ENCODE assay signal across 12 cellular contexts in genomic region chr1:20729990-20730689, GRCh38. TPM values are rescaled to one million over a fixed set of nuclear protein-coding genes. Genes with fewer than 3 reads are reported as not detected.
DNase-seq lines count a peak whose midpoint lies in the region; TF ChIP-seq lines count a peak whose summit lies in the region.
"Had no signal": no experiment of that assay in that cellular context is flagged by ENCODE, and none has a peak within 500 bp of the region (broad histone marks: within the 10 kb centered on the region; RNA-seq: fewer than 3 reads in every experiment).

No MANE protein-coding gene starts in this region.

- H3K36me3 ChIP-seq in HUES64 (ENCODE audit: insufficient read depth, low read length) (no peaks in the 10 kb centered on the region), fibroblast of lung (ENCODE audit: control insufficient read depth, insufficient read depth, low read length) (no peaks in the 10 kb centered on the region), A673 (ENCODE audit: insufficient read depth, low read length, poor library complexity, severe bottlenecking) (no peaks in the 10 kb centered on the region)
- H3K36me3 ChIP-seq: heart left ventricle had no signal

- no peaks in the 10 kb centered on the region for H3K79me2 ChIP-seq in fibroblast of lung (ENCODE audit: control insufficient read depth, insufficient read depth, low read length)

- intact Hi-C loops in posterior vena cava (cut with DNase I) (no loop called here), A673 (cut with micrococcal nuclease; ENCODE audit: unreplicated experiment) (no loop called here)

- no peak overlapping the region for H3K27ac ChIP-seq in HUES64 (ENCODE audit: low read depth, low read length)
- H3K27ac ChIP-seq in fibroblast of lung (ENCODE audit: insufficient read depth, low read length), result no peak overlapping the region
- H3K27ac ChIP-seq in A673 (ENCODE audit: low read depth, low read length, poor library complexity, severe bottlenecking), result no peak overlapping the region
- H3K27ac ChIP-seq: heart left ventricle had no signal

- H3K9ac ChIP-seq in HUES64 (ENCODE audit: low read depth, low read length) (no peak overlapping the region), fibroblast of lung (ENCODE audit: insufficient read depth, low read length) (no peak overlapping the region)

- peak overlapping the region; percentile 15 for H3K27ac Mint-ChIP-seq in T-helper 1 cell treated with Interleukin-12 subunit alpha and Interleukin-12 subunit beta and Interleukin-4 antibody, amounts not matched to agents 30 μg/mL and 1 μg/mL, for 36 hours
- no peak overlapping the region for H3K27ac Mint-ChIP-seq in T-helper 2 cell treated with Interferon-gamma antibody and Interleukin-4, amounts not matched to agents 5 μg/mL and 100 μg/mL, for 36 hours

- peak overlapping the region; percentile 54 for H3K4me2 ChIP-seq in fibroblast of lung (ENCODE audit: extremely low read depth, insufficient read depth, low read length)

- CTCF ChIA-PET in A673 (lab: Charles Lee), result no interaction called here

- no peaks in the 10 kb centered on the region for H4K20me1 ChIP-seq in fibroblast of lung (ENCODE audit: control insufficient read depth, extremely low read depth, insufficient read depth, low read length)

- H3K9me3 Mint-ChIP-seq in T-helper 1 cell treated with Interleukin-12 subunit alpha and Interleukin-12 subunit beta and Interleukin-4 antibody, amounts not matched to agents 30 μg/mL and 1 μg/mL, for 36 hours, result no peaks in the 10 kb centered on the region
- no peaks in the 10 kb centered on the region for H3K9me3 Mint-ChIP-seq in T-helper 2 cell treated with Interferon-gamma antibody and Interleukin-4, amounts not matched to agents 5 μg/mL and 100 μg/mL, for 36 hours

- DNase-seq in T-helper 1 cell, result no peak
- DNase-seq in fibroblast of lung (ENCODE audit: low read depth in 2 of 2), result no peak
- peak; percentile 67 for DNase-seq in posterior vena cava (ENCODE audit: low spot score)
- no peak for DNase-seq in A673 (ENCODE audit: low spot score)
- DNase-seq in SK-N-DZ (ENCODE audit: low spot score), result no peak
- no peak for DNase-seq in T-helper 2 cell treated with Interferon-gamma antibody and Interleukin-4, amounts not matched to agents 5 μg/mL and 100 μg/mL, for 36 hours (ENCODE audit: low spot score)
- DNase-seq: EL, heart left ventricle, small intestine had no signal

- no peak overlapping the region for H2AFZ ChIP-seq in fibroblast of lung (ENCODE audit: low read length)

- TF ChIP-seq CTCF in fibroblast of lung (conservative IDR thresholded peaks at IDR 0.05 in 1 of 2, IDR thresholded peaks at IDR 0.05 in 1 of 2; ENCODE audit: low read depth in 1 of 2, low read length in 2 of 2), result no peak
- no peak for TF ChIP-seq CTCF in A673 (conservative IDR thresholded peaks at IDR 0.05; ENCODE audit: low read depth, low read length)

- H3K4me3 ChIP-seq in HUES64 (ENCODE audit: low read length), result peak overlapping the region; percentile 26; the same call in 1 of the 2 replicates
- H3K4me3 ChIP-seq in fibroblast of lung (replicated peaks in 1 of 4; ENCODE audit: control extremely low read depth in 1 of 4, insufficient read depth in 1 of 4, low read depth in 3 of 4, low read length in 4 of 4), result peak overlapping the region in 2 of 4 experiments; percentile 17 to 19
- no peak overlapping the region for H3K4me3 ChIP-seq in A673 (ENCODE audit: low read depth, low read length, poor library complexity, severe bottlenecking)
- H3K4me3 ChIP-seq: heart left ventricle had no signal

- H3K9me3 ChIP-seq in HUES64 (ENCODE audit: insufficient read depth, low read depth, low read length) (no peaks in the 10 kb centered on the region), fibroblast of lung (ENCODE audit: control insufficient read depth, insufficient read depth, low read depth, low read length) (no peaks in the 10 kb centered on the region), A673 (ENCODE audit: low read depth, low read length, poor library complexity, severe bottlenecking) (no peaks in the 10 kb centered on the region)
- H3K9me3 ChIP-seq: heart left ventricle had no signal

- BruUV-seq in A673 (replicated peaks; lab: Mats Ljungman, UMichigan), result no TSS peak

- peaks cover 20% of the 10 kb centered on the region for H3K4me1 ChIP-seq in HUES64 (ENCODE audit: insufficient read depth, low read length)
- H3K4me1 ChIP-seq in fibroblast of lung (ENCODE audit: control insufficient read depth, extremely low read depth, insufficient read depth, low read length), result peaks cover 15% of the 10 kb centered on the region
- H3K4me1 ChIP-seq in A673 (ENCODE audit: insufficient read depth, low read length, poor library complexity, severe bottlenecking), result peaks cover 12% of the 10 kb centered on the region

- H3K27me3 Mint-ChIP-seq in T-helper 1 cell treated with Interleukin-12 subunit alpha and Interleukin-12 subunit beta and Interleukin-4 antibody, amounts not matched to agents 30 μg/mL and 1 μg/mL, for 36 hours (ENCODE audit: low read depth), result peaks cover 51% of the 10 kb centered on the region
- H3K27me3 Mint-ChIP-seq in T-helper 2 cell treated with Interferon-gamma antibody and Interleukin-4, amounts not matched to agents 5 μg/mL and 100 μg/mL, for 36 hours (ENCODE audit: low read depth), result peaks cover 42% of the 10 kb centered on the region

- H3K4me3 Mint-ChIP-seq in T-helper 1 cell treated with Interleukin-12 subunit alpha and Interleukin-12 subunit beta and Interleukin-4 antibody, amounts not matched to agents 30 μg/mL and 1 μg/mL, for 36 hours, result peak overlapping the region; percentile 21
- H3K4me3 Mint-ChIP-seq in T-helper 2 cell treated with Interferon-gamma antibody and Interleukin-4, amounts not matched to agents 5 μg/mL and 100 μg/mL, for 36 hours, result no peak overlapping the region

- 51% methylated on average over 19 of the region's 19 CpGs for WGBS in HUES64

- H3K36me3 Mint-ChIP-seq in T-helper 1 cell treated with Interleukin-12 subunit alpha and Interleukin-12 subunit beta and Interleukin-4 antibody, amounts not matched to agents 30 μg/mL and 1 μg/mL, for 36 hours (ENCODE audit: low read depth), result no peaks in the 10 kb centered on the region
- no peaks in the 10 kb centered on the region for H3K36me3 Mint-ChIP-seq in T-helper 2 cell treated with Interferon-gamma antibody and Interleukin-4, amounts not matched to agents 5 μg/mL and 100 μg/mL, for 36 hours (ENCODE audit: low read depth)

- POLR2A ChIA-PET in A673 (lab: Charles Lee; ENCODE audit: low non-redundant PET), result interaction anchor here (0.5 kb wide), 1 partner anchor 20 kb away, joined by 3 read pairs; no protein-coding TSS in a partner anchor

- H3K4me1 Mint-ChIP-seq in T-helper 1 cell treated with Interleukin-12 subunit alpha and Interleukin-12 subunit beta and Interleukin-4 antibody, amounts not matched to agents 30 μg/mL and 1 μg/mL, for 36 hours (ENCODE audit: low read depth), result peaks cover 18% of the 10 kb centered on the region
- peaks cover 17% of the 10 kb centered on the region for H3K4me1 Mint-ChIP-seq in T-helper 2 cell treated with Interferon-gamma antibody and Interleukin-4, amounts not matched to agents 5 μg/mL and 100 μg/mL, for 36 hours (ENCODE audit: low read depth)

- H3K27me3 ChIP-seq in HUES64 (ENCODE audit: insufficient read depth, low read length), result peaks cover 49% of the 10 kb centered on the region
- no peaks in the 10 kb centered on the region for H3K27me3 ChIP-seq in fibroblast of lung (ENCODE audit: control insufficient read depth, insufficient read depth, low read length)
- H3K27me3 ChIP-seq in A673 (replicated peaks; ENCODE audit: insufficient read depth, low read depth, low read length, poor library complexity), result peaks cover 5% of the 10 kb centered on the region

RNA-seq across cellular contexts. Expression of gene SH2D5, which starts 2.4 kb away (rescaled TPM):
- 8.2 TPM for polyA plus RNA-seq in HUES64 (2013, experiment 1 of 2)
- polyA plus RNA-seq in HUES64 (2013, experiment 2 of 2), result 8.6 TPM
- total RNA-seq in fibroblast of lung (2.3 and 5.0 TPM in 2 replicates), posterior vena cava (1 to 10 TPM in 1 of 2 donors, under 1 TPM in 1; 0.14 to 2.1 TPM), A673 (2021) (1.1 and 1.9 TPM in 2 replicates)
- 3.6 and 7.3 TPM in 2 replicates for polyA plus RNA-seq in fibroblast of lung
- polyA plus RNA-seq in fibroblast of lung (2012), result 5.2 and 11.8 TPM in 2 replicates
- 5.1 and 13.1 TPM in 2 replicates for polyA minus RNA-seq in fibroblast of lung (ENCODE audit: low replicate concordance)
- polyA plus RNA-seq in SK-N-DZ (2014; cell fraction: cytosol; rRNA removed), result 13.2 and 13.9 TPM in 2 replicates
- 54.1 and 58.3 TPM in 2 replicates for polyA plus RNA-seq in SK-N-DZ (2014; cell fraction: nucleus; rRNA removed)

RNA-seq across cellular contexts. Expression of gene KIF17, which starts 12.3 kb away (rescaled TPM):
- 3.4 TPM for polyA plus RNA-seq in HUES64 (2013, experiment 1 of 2)
- 5.7 TPM for polyA plus RNA-seq in HUES64 (2013, experiment 2 of 2)
- total RNA-seq in fibroblast of lung (1.3 and 1.8 TPM in 2 replicates), posterior vena cava (1 to 10 TPM; 2.9 to 3.2 TPM), A673 (2021) (0.28 and 0.71 TPM in 2 replicates)
- polyA plus RNA-seq in fibroblast of lung, result 1.4 and 3.0 TPM in 2 replicates
- 1.2 and 4.0 TPM in 2 replicates for polyA plus RNA-seq in fibroblast of lung (2012)
- 3.0 and 4.2 TPM in 2 replicates for polyA minus RNA-seq in fibroblast of lung (ENCODE audit: low replicate concordance)
- polyA plus RNA-seq in SK-N-DZ (2014; cell fraction: cytosol; rRNA removed), result 2.3 and 3.8 TPM in 2 replicates
- 6.4 and 8.6 TPM in 2 replicates for polyA plus RNA-seq in SK-N-DZ (2014; cell fraction: nucleus; rRNA removed)
- total RNA-seq: RPMI7951 had no signal

RNA-seq across cellular contexts. Expression of gene HP1BP3, which starts 57.0 kb away (rescaled TPM):
- polyA plus RNA-seq in HUES64 (2013, experiment 1 of 2), result 98.4 TPM
- 114 TPM for polyA plus RNA-seq in HUES64 (2013, experiment 2 of 2)
- total RNA-seq in fibroblast of lung, result 254 and 255 TPM in 2 replicates
- polyA plus RNA-seq in fibroblast of lung, result 200 and 201 TPM in 2 replicates
- 105 and 126 TPM in 2 replicates for polyA plus RNA-seq in fibroblast of lung (2012)
- 23.1 and 32.4 TPM in 2 replicates for polyA minus RNA-seq in fibroblast of lung (ENCODE audit: low replicate concordance)
- total RNA-seq in posterior vena cava, result 100 to 1,000 TPM; 149 to 164 TPM
- total RNA-seq in A673 (2021), result 334 and 337 TPM in 2 replicates
- polyA plus RNA-seq in SK-N-DZ (2014; cell fraction: cytosol; rRNA removed), result 233 and 238 TPM in 2 replicates
- polyA plus RNA-seq in SK-N-DZ (2014; cell fraction: nucleus; rRNA removed), result 219 and 294 TPM in 2 replicates
